Comparison of ENCODE assay signal across 1 cellular context in genomic region chr9:125239631-125240597, GRCh38.
A peak's percentile ranks its signal among the peaks of the same experiment; 100 is the strongest.
TF ChIP-seq lines count a peak whose summit lies in the region.

No MANE protein-coding gene starts in this region.

TF ChIP-seq in GM12878, 131 proteins besides CTCF, POLR2A, EP300 and RAD21:
- TF ChIP-seq ZNF217 (IDR thresholded peaks at IDR 0.05) = no peak
- no peak for TF ChIP-seq PAX5 (IDR thresholded peaks at IDR 0.05; ENCODE audit: borderline replicate concordance, low read depth, low read length)
- 0 out of 2 replicates have a peak, but pooled peaks have one; percentile 7 for TF ChIP-seq MXI1 (IDR thresholded peaks at IDR 0.05; ENCODE audit: low read depth, low read length)
- no peak for TF ChIP-seq CHD1 (IDR thresholded peaks at IDR 0.05; ENCODE audit: low read depth, low read length)
- TF ChIP-seq ZZZ3 (IDR thresholded peaks at IDR 0.05; ENCODE audit: control insufficient read depth, insufficient read length, low read depth) = no peak
- no peak for TF ChIP-seq NR2F1 (conservative IDR thresholded peaks at IDR 0.05)
